ENCODE assay signal across 27 cellular contexts in the genomic region with DNA sequence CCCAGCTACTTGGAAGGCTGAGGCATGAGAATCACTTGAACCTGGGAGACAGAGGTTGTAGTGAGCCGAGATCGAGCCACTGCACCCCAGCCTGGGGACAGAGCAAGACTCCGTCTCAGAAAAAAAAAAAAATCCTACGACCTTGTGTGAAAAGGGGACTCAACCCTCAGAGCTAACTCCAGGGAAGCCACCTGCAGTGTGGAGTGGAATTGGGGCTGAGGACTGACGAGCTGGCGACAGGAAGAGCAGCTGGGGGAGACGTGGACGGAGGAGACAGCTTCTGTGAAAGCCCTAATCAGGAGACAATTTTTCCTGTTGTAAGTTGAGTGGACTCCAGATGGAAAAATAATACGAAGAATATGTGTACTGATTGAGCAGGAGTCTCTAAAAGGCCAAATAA. TPM values are rescaled to one million over a fixed set of nuclear protein-coding genes. Genes with fewer than 3 reads are reported as not detected.
A peak's percentile ranks its signal among the peaks of the same experiment; 100 is the strongest.
DNase-seq lines count a peak whose midpoint lies in the region; ATAC-seq and TF ChIP-seq lines count a peak whose summit lies in the region.
"Had no signal": no experiment of that assay in that cellular context is flagged by ENCODE, and none has a peak within 500 bp of the region (broad histone marks: within the 10 kb centered on the region; RNA-seq: fewer than 3 reads in every experiment).

No MANE protein-coding gene starts in this region.

- in situ Hi-C loops in ACHN (cut with HindIII; ENCODE audit: low pct_ligation_motif_present, low pct_unique_long_range_greater_than_20kb, low sequenced_read_pairs): no loop called here

- TF ChIP-seq CTCF in activated B cell treated with CpG ODN at 0.5 μM for 24 hours (IDR thresholded peaks at IDR 0.05) (no peak), osteoblast (IDR thresholded peaks at IDR 0.05; ENCODE audit: extremely low read depth, low read depth, low read length) (no peak)

- no peaks in the 10 kb centered on the region for H3K27me3 ChIP-seq in CD8-positive, alpha-beta memory T cell (ENCODE audit: insufficient read depth, low read length, poor library complexity, severe bottlenecking)
- no peaks in the 10 kb centered on the region for H3K27me3 ChIP-seq in osteoblast (ENCODE audit: insufficient read depth, low read length)
- H3K27me3 ChIP-seq: pancreas had no signal

- peaks cover 70% of the 10 kb centered on the region for H3K4me1 Mint-ChIP-seq in activated CD8-positive, alpha-beta memory T cell treated with anti-CD3 and anti-CD28 coated beads, Interleukin-2, amount 10 ng/mL, durations not matched to agents 7 days and 5 days
- peaks cover 68 to 76% (median 70%) of the 10 kb centered on the region in 3 donors for H3K4me1 Mint-ChIP-seq in CD8-positive, alpha-beta memory T cell
- H3K4me1 Mint-ChIP-seq in activated B cell treated with CpG ODN at 0.5 μM for 24 hours: peaks cover 80% of the 10 kb centered on the region

- H3K36me3 ChIP-seq in CD8-positive, alpha-beta memory T cell (ENCODE audit: insufficient read depth, low read length): no peaks in the 10 kb centered on the region
- no peaks in the 10 kb centered on the region for H3K36me3 ChIP-seq in osteoblast (ENCODE audit: insufficient read depth, low read length)
- H3K36me3 ChIP-seq: pancreas had no signal

- CTCF ChIA-PET in activated CD8-positive, alpha-beta memory T cell treated with anti-CD3 and anti-CD28 coated beads, Interleukin-2, amount 10 ng/mL, durations not matched to agents 7 days and 5 days (lab: Charles Lee): interaction anchor here (2.2 to 2.7 kb wide), 2 partner anchors 12 to 14 kb away, joined by 6 to 16 read pairs; no protein-coding TSS in a partner anchor
- CTCF ChIA-PET in CD8-positive, alpha-beta memory T cell (lab: Charles Lee): interaction anchor here (0.8 to 1.0 kb wide), 3 partner anchors 12 to 72 kb away, joined by 3 read pairs; partner anchors contain the start of gene LENG8
- CTCF ChIA-PET in activated B cell treated with CpG ODN at 0.5 μM for 24 hours (lab: Charles Lee): interaction anchor here (1.0 kb wide), 1 partner anchor 14 kb away, joined by 5 read pairs; no protein-coding TSS in a partner anchor

- H3K27ac ChIP-seq in CD8-positive, alpha-beta memory T cell (ENCODE audit: low read depth, low read length): no peak overlapping the region
- H3K27ac ChIP-seq in osteoblast (ENCODE audit: low read depth, low read length): no peak overlapping the region
- H3K27ac ChIP-seq: C4-2B had no signal

- no peak for DNase-seq in activated CD8-positive, alpha-beta memory T cell treated with anti-CD3 and anti-CD28 coated beads, Interleukin-2, amount 10 ng/mL, durations not matched to agents 7 days and 5 days
- DNase-seq in activated CD8-positive, alpha-beta memory T cell treated with anti-CD3 and anti-CD28 coated beads, Interleukin-2, amount 50 U/mL, for 4 hours: no peak
- no peak for DNase-seq in CD8-positive, alpha-beta memory T cell
- DNase-seq in activated B cell treated with CpG ODN at 0.5 μM for 24 hours: no peak
- DNase-seq in osteoblast (ENCODE audit: insufficient read length, low spot score, missing footprints): peak; percentile 48
- DNase-seq in ACHN: no peak
- DNase-seq in SKM-1 treated with dmso at 0.1 percent for 144 hours (lab: John Stamatoyannopoulos, UW; ENCODE audit: unreplicated experiment): no peak
- DNase-seq: activated CD4-positive, alpha-beta T cell treated with anti-CD3 and anti-CD28 coated beads for 4 hours; activated gamma-delta T cell treated with Interleukin-2 at 50 U/mL for 16 hours; aorta; caudate nucleus; DMS53; dorsolateral prefrontal cortex; glutamatergic neuron; left colon; mesendoderm; NCI-H1092; NCI-H187 treated with DMSO at 0.1 percent for 48 hours; NCI-H2227 treated with DMSO at 0.1 percent for 48 hours; NCI-H748 treated with DMSO at 0.1 percent for 48 hours; pancreas; right cardiac atrium had no signal

- H3K27ac Mint-ChIP-seq in activated CD8-positive, alpha-beta memory T cell treated with anti-CD3 and anti-CD28 coated beads, Interleukin-2, amount 10 ng/mL, durations not matched to agents 7 days and 5 days: peak overlapping the region; percentile 33
- peak overlapping the region in 7 of 8 donors; percentile 1 to 88 (median 48) for H3K27ac Mint-ChIP-seq in CD8-positive, alpha-beta memory T cell
- H3K27ac Mint-ChIP-seq in activated B cell treated with CpG ODN at 0.5 μM for 24 hours: peak overlapping the region; percentile 65

- no peak for ATAC-seq in activated CD8-positive, alpha-beta memory T cell treated with anti-CD3 and anti-CD28 coated beads, Interleukin-2, amount 10 ng/mL, durations not matched to agents 7 days and 5 days
- ATAC-seq in activated B cell treated with CpG ODN at 0.5 μM for 24 hours (ENCODE audit: low read depth) (no peak), GM21447 (IDR thresholded peaks at IDR 0.05; ENCODE audit: unreplicated experiment) (no peak)
- ATAC-seq: HCT116, left colon, right cardiac atrium had no signal

- peaks cover 48% of the 10 kb centered on the region for H3K27me3 Mint-ChIP-seq in activated CD8-positive, alpha-beta memory T cell treated with anti-CD3 and anti-CD28 coated beads, Interleukin-2, amount 10 ng/mL, durations not matched to agents 7 days and 5 days
- H3K27me3 Mint-ChIP-seq in CD8-positive, alpha-beta memory T cell: no peaks in the 10 kb centered on the region
- H3K27me3 Mint-ChIP-seq in activated B cell treated with CpG ODN at 0.5 μM for 24 hours: no peaks in the 10 kb centered on the region

- intact Hi-C loops in activated B cell treated with CpG ODN at 0.5 μM for 24 hours (cut with micrococcal nuclease): no loop called here

- H3K79me2 ChIP-seq in osteoblast (ENCODE audit: insufficient read depth, low read length): no peaks in the 10 kb centered on the region

- no peak overlapping the region for H2AFZ ChIP-seq in osteoblast (ENCODE audit: low read length)

- no peaks in the 10 kb centered on the region for H3K9me3 ChIP-seq in CD8-positive, alpha-beta memory T cell (ENCODE audit: low read length)
- H3K9me3 ChIP-seq in osteoblast (ENCODE audit: low read depth, low read length): no peaks in the 10 kb centered on the region
- H3K9me3 ChIP-seq: pancreas had no signal

- H3K4me2 ChIP-seq in osteoblast (ENCODE audit: insufficient read depth, low read length): no peak overlapping the region

- no peaks in the 10 kb centered on the region for H4K20me1 ChIP-seq in osteoblast (ENCODE audit: insufficient read depth, low read length)

- H3K4me1 ChIP-seq in CD8-positive, alpha-beta memory T cell (ENCODE audit: insufficient read depth, low read length): peaks cover 71% of the 10 kb centered on the region
- H3K4me1 ChIP-seq in osteoblast (ENCODE audit: insufficient read depth, low read length): no peaks in the 10 kb centered on the region
- H3K4me1 ChIP-seq: pancreas had no signal

- H3K9me3 Mint-ChIP-seq in activated CD8-positive, alpha-beta memory T cell treated with anti-CD3 and anti-CD28 coated beads, Interleukin-2, amount 10 ng/mL, durations not matched to agents 7 days and 5 days (ENCODE audit: low read depth): peaks cover 8% of the 10 kb centered on the region
- H3K9me3 Mint-ChIP-seq in CD8-positive, alpha-beta memory T cell: no peaks in the 10 kb centered on the region
- H3K9me3 Mint-ChIP-seq in activated B cell treated with CpG ODN at 0.5 μM for 24 hours: peaks cover 4% of the 10 kb centered on the region

- H3K36me3 Mint-ChIP-seq in activated CD8-positive, alpha-beta memory T cell treated with anti-CD3 and anti-CD28 coated beads, Interleukin-2, amount 10 ng/mL, durations not matched to agents 7 days and 5 days: peaks cover 9% of the 10 kb centered on the region
- no peaks in the 10 kb centered on the region for H3K36me3 Mint-ChIP-seq in CD8-positive, alpha-beta memory T cell
- H3K36me3 Mint-ChIP-seq in activated B cell treated with CpG ODN at 0.5 μM for 24 hours (ENCODE audit: low read depth): no peaks in the 10 kb centered on the region

- no peak overlapping the region for H3K4me3 Mint-ChIP-seq in activated CD8-positive, alpha-beta memory T cell treated with anti-CD3 and anti-CD28 coated beads, Interleukin-2, amount 10 ng/mL, durations not matched to agents 7 days and 5 days
- H3K4me3 Mint-ChIP-seq in CD8-positive, alpha-beta memory T cell: peak overlapping the region; percentile 12 to 59 (median 24)
- H3K4me3 Mint-ChIP-seq in activated B cell treated with CpG ODN at 0.5 μM for 24 hours: peak overlapping the region; percentile 28

- POLR2A ChIA-PET in CD8-positive, alpha-beta memory T cell (lab: Charles Lee): no interaction called here
- POLR2A ChIA-PET in activated B cell treated with CpG ODN at 0.5 μM for 24 hours (lab: Charles Lee): interaction anchor here (0.6 to 0.9 kb wide), 4 partner anchors 11 to 741 kb away, joined by 3 to 5 read pairs (median 4); no protein-coding TSS in a partner anchor

- no peak overlapping the region for H3K4me3 ChIP-seq in CD8-positive, alpha-beta memory T cell (ENCODE audit: low read length)
- no peak overlapping the region for H3K4me3 ChIP-seq in osteoblast (ENCODE audit: insufficient read depth, low read length)
- H3K4me3 ChIP-seq: pancreas had no signal

RNA-seq across cellular contexts. Expression of gene LAIR1, which starts 11.9 kb away (rescaled TPM):
- 10 to 100 TPM; 64.1 to 71.6 TPM for total RNA-seq in activated CD8-positive, alpha-beta memory T cell treated with anti-CD3 and anti-CD28 coated beads, Interleukin-2, amount 10 ng/mL, durations not matched to agents 7 days and 5 days
- total RNA-seq in CD8-positive, alpha-beta memory T cell: 10 to 100 TPM; 12.9 to 13.1 TPM
- 110 TPM for polyA plus RNA-seq in CD8-positive, alpha-beta memory T cell
- total RNA-seq in activated B cell treated with CpG ODN at 0.5 μM for 24 hours (30.5 and 31.0 TPM in 2 replicates), osteoblast (0.29 and 0.36 TPM in 2 replicates)
- total RNA-seq: endothelial cell of umbilical vein, LHCN-M2 had no signal
- polyA plus RNA-seq: endothelial cell of umbilical vein had no signal

RNA-seq across cellular contexts. Expression of gene LILRA4, which starts 37.6 kb away (rescaled TPM):
- not detected for total RNA-seq in activated CD8-positive, alpha-beta memory T cell treated with anti-CD3 and anti-CD28 coated beads, Interleukin-2, amount 10 ng/mL, durations not matched to agents 7 days and 5 days
- not detected for total RNA-seq in CD8-positive, alpha-beta memory T cell
- not detected for polyA plus RNA-seq in CD8-positive, alpha-beta memory T cell
- total RNA-seq in activated B cell treated with CpG ODN at 0.5 μM for 24 hours: 26.3 and 26.6 TPM in 2 replicates
- not detected in 2 replicates for total RNA-seq in osteoblast
- total RNA-seq: aorta, endothelial cell of umbilical vein, left colon, LHCN-M2, right cardiac atrium had no signal
- polyA plus RNA-seq: aorta, endothelial cell of umbilical vein, pancreas, right cardiac atrium had no signal

RNA-seq across cellular contexts. Expression of gene TTYH1, which starts 38.7 kb away (rescaled TPM):
- total RNA-seq in activated CD8-positive, alpha-beta memory T cell treated with anti-CD3 and anti-CD28 coated beads, Interleukin-2, amount 10 ng/mL, durations not matched to agents 7 days and 5 days: 1 to 10 TPM in 1 of 2 experiments, under 1 TPM in 1; 0.93 to 1.2 TPM
- under 1 TPM in 1 of 2 experiments, not detected in 1; 0.66 TPM for total RNA-seq in CD8-positive, alpha-beta memory T cell
- polyA plus RNA-seq in CD8-positive, alpha-beta memory T cell: not detected
- total RNA-seq in activated B cell treated with CpG ODN at 0.5 μM for 24 hours (not detected in 2 replicates), osteoblast (not detected in 2 replicates)
- total RNA-seq: endothelial cell of umbilical vein, LHCN-M2 had no signal
- polyA plus RNA-seq: endothelial cell of umbilical vein had no signal

Comparison
In these comparisons a context has a peak if more than half of its experiments do, and no peak if none do; other contexts are left out.
1. RNA of gene LAIR1, which starts 11.9 kb away (total RNA-seq): 64.1 to 71.6 TPM in activated CD8-positive, alpha-beta memory T cell treated with anti-CD3 and anti-CD28 coated beads, Interleukin-2, amount 10 ng/mL, durations not matched to agents 7 days and 5 days, 30.5 to 31.0 TPM in activated B cell treated with CpG ODN at 0.5 μM for 24 hours and 12.9 to 13.1 TPM in CD8-positive, alpha-beta memory T cell; 0.29 to 0.36 TPM in osteoblast; every median in the first group is over 10 times any median in the second.
2. RNA of gene LILRA4, which starts 37.6 kb away (total RNA-seq): 26.3 to 26.6 TPM in activated B cell treated with CpG ODN at 0.5 μM for 24 hours; not detected in CD8-positive, alpha-beta memory T cell, not detected in activated CD8-positive, alpha-beta memory T cell treated with anti-CD3 and anti-CD28 coated beads, Interleukin-2, amount 10 ng/mL, durations not matched to agents 7 days and 5 days and not detected in osteoblast; every median in the first group is over 10 times any median in the second.
3. Peak in every context shown above with its lines, with median percentiles within 50 percentile points of each other: H3K27ac Mint-ChIP-seq.